16 cellular contexts compared by ENCODE assay signal in the genomic region with DNA sequence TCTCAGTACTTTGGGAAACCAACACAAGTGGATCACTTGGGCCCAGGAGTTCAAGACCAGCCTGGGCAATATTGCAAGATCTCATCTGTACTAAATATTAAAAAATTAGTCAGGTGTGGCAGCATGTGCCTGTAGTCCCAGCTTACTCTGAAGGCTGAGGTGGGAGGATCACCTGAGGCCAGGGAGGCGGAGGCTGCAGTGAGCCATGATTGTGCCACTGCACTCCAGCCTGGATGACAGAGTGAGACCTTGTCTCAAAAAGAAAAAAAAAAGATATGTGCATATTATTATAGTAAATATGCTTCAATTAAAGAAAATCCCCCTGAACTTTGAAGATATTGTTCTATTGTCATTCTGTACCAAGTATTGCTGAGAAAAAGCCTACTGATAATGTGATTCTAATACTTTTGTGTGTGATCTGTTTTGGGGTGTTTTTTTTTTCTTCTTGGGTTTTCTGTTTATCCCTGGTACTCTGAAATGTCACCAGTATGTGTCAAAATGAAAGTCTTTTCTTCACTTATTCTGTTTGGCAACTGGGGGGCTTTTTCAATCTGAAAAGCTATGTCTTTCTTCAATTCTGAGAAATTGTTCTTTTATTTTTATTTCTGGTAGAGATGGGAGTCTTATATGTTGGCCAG. TPM values are rescaled to one million over a fixed set of nuclear protein-coding genes. Genes with fewer than 3 reads are reported as not detected.
DNase-seq lines count a peak whose midpoint lies in the region; ATAC-seq, FAIRE-seq and TF ChIP-seq lines count a peak whose summit lies in the region.
"Had no signal": no experiment of that assay in that cellular context is flagged by ENCODE, and none has a peak within 500 bp of the region (broad histone marks: within the 10 kb centered on the region; RNA-seq: fewer than 3 reads in every experiment).

No MANE protein-coding gene starts in this region.

- H3K79me2 ChIP-seq in GM12878 (ENCODE audit: control insufficient read depth, insufficient read depth, low read length), result peaks cover 5% of the 10 kb centered on the region
- H3K79me2 ChIP-seq in PC-3 (ENCODE audit: low read length), result no peaks in the 10 kb centered on the region

- H3K9me3 Mint-ChIP-seq in activated naive CD4-positive, alpha-beta T cell treated with anti-CD3 and anti-CD28 coated beads, Interleukin-2, amount 50 U/mL, for 72 hours, result peaks cover 7 to 15% of the 10 kb centered on the region in 2 donors

- no peak for DNase-seq in activated CD4-positive, CD25-positive, alpha-beta regulatory T cell (lab: John Stamatoyannopoulos, UW)
- no peak for DNase-seq in activated naive CD4-positive, alpha-beta T cell treated with anti-CD3 and anti-CD28 coated beads, Interleukin-2, amount 50 U/mL, for 72 hours (ENCODE audit: low spot score in 2 of 2)
- no peak for DNase-seq in activated naive CD4-positive, alpha-beta T cell treated with anti-CD3 and anti-CD28 coated beads, Interleukin-2, amount 50 U/mL, for 16 hours
- DNase-seq in GM12878 (ENCODE audit: low read depth, low spot score) (no peak), PC-3 (no peak)
- DNase-seq: CD4-positive, alpha-beta memory T cell; DMS79; NCI-H1105 treated with DMSO at 0.1 percent for 48 hours; NCI-H187; NCI-H69 had no signal

- peaks cover 17% of the 10 kb centered on the region for H3K4me1 ChIP-seq in GM12878 (ENCODE audit: control insufficient read depth, insufficient read depth, low read length)
- peaks cover 6% of the 10 kb centered on the region; the same call in 1 of the 2 replicates for H3K4me1 ChIP-seq in PC-3 (ENCODE audit: insufficient read depth, low read length)

- H2AFZ ChIP-seq in GM12878 (ENCODE audit: control insufficient read depth, low read depth, low read length) (no peak overlapping the region), PC-3 (ENCODE audit: low read length) (no peak overlapping the region)
- H2AFZ ChIP-seq: GM23338 had no signal

- intact Hi-C loops in GM12878 (cut with micrococcal nuclease; ENCODE audit: unreplicated experiment) (no loop called here), PC-3 (cut with micrococcal nuclease) (no loop called here)

- no TSS peak for BruUV-seq in GM12878 (replicated peaks; lab: Mats Ljungman, UMichigan)
- BruUV-seq in PC-3 (replicated peaks; lab: Mats Ljungman, UMichigan), result no TSS peak

- H3K4me2 ChIP-seq in GM12878 (ENCODE audit: control insufficient read depth, insufficient read depth) (no peak overlapping the region), PC-3 (ENCODE audit: low read length) (no peak overlapping the region)
- H3K4me2 ChIP-seq: GM23338 had no signal

- 92% methylated on average over 1 of the region's 1 CpG for WGBS in GM12878 (ENCODE audit: insufficient coverage, insufficient replicate concordance, low lambda C conversion rate, missing lambda C conversion rate)

- RAD21 ChIA-PET in GM12878 (lab: Charles Lee; ENCODE audit: unreplicated experiment), result interaction anchor here (0.7 to 1.8 kb wide), 5 partner anchors 10 to 41 kb away, joined by 3 to 9 read pairs (median 4); partner anchors contain the start of gene NEURL3

- no peaks in the 10 kb centered on the region for H3K27me3 ChIP-seq in GM12878 (replicated peaks in 1 of 2; ENCODE audit: control insufficient read depth in 2 of 2, insufficient read depth in 2 of 2, low read length in 1 of 2)
- H3K27me3 ChIP-seq in PC-3 (ENCODE audit: low read length), result no peaks in the 10 kb centered on the region

- no peak for TF ChIP-seq POLR2A in GM12878 (IDR thresholded peaks at IDR 0.05; ENCODE audit: low read depth, low read length)

- in situ Hi-C loops in GM12878 (cut with MboI), result no loop called here

- H3K9me2 ChIP-seq in PC-3 (replicated peaks; ENCODE audit: low read length), result no peaks in the 10 kb centered on the region

- H3K36me3 ChIP-seq in GM12878 (ENCODE audit: control insufficient read depth in 2 of 2, insufficient read depth in 2 of 2, low read length in 1 of 2), result no peaks in the 10 kb centered on the region
- no peaks in the 10 kb centered on the region for H3K36me3 ChIP-seq in PC-3 (ENCODE audit: low read depth, low read length)

- no peaks in the 10 kb centered on the region for H3F3A ChIP-seq in PC-3 (ENCODE audit: low read length, unreplicated experiment)

- TF ChIP-seq CTCF in GM12878 (IDR thresholded peaks at IDR 0.05 in 2 of 3, conservative IDR thresholded peaks at IDR 0.05 in 1 of 3; ENCODE audit: control insufficient read depth in 2 of 3, extremely low read depth in 1 of 3, insufficient read depth in 1 of 3, low read depth in 3 of 3, low read length in 3 of 3) (no peak), PC-3 (conservative IDR thresholded peaks at IDR 0.05; ENCODE audit: low read depth, low read length) (no peak)

- TF ChIP-seq RAD21 in GM12878 (IDR thresholded peaks at IDR 0.05; ENCODE audit: insufficient read depth, low read depth, low read length), result no peak

- H3K9me3 ChIP-seq in GM12878 (replicated peaks; ENCODE audit: control insufficient read depth, insufficient read depth, low read length) (peaks cover 6% of the 10 kb centered on the region; the same call in 2 of the 3 replicates), PC-3 (ENCODE audit: low read length) (no peaks in the 10 kb centered on the region)

- H3K27ac Mint-ChIP-seq in activated naive CD4-positive, alpha-beta T cell treated with anti-CD3 and anti-CD28 coated beads, Interleukin-2, amount 50 U/mL, for 72 hours, result peak overlapping the region; percentile 48 to 77
- H3K27ac Mint-ChIP-seq: GM23338 had no signal

- SMC1A ChIA-PET in GM12878 (lab: Charles Lee; ENCODE audit: uncharacterized antibody, unreplicated experiment), result interaction anchor here (0.7 to 2.1 kb wide), 5 partner anchors 10 to 85 kb away, joined by 3 to 8 read pairs (median 3); partner anchors contain the start of gene NEURL3

- peaks cover 20 to 38% of the 10 kb centered on the region in 2 donors for H3K36me3 Mint-ChIP-seq in activated naive CD4-positive, alpha-beta T cell treated with anti-CD3 and anti-CD28 coated beads, Interleukin-2, amount 50 U/mL, for 72 hours

- no peak overlapping the region for H3K27ac ChIP-seq in GM12878 (ENCODE audit: control insufficient read depth, insufficient read depth)
- H3K27ac ChIP-seq in PC-3 (ENCODE audit: low read length), result no peak overlapping the region
- H3K27ac ChIP-seq: 22Rv1 had no signal

- CTCF ChIA-PET in GM12878 (lab: Yijun Ruan, JAX) (interaction anchor here (0.8 to 3.8 kb wide), 8 partner anchors 11 to 87 kb away, joined by 3 to 15 read pairs (median 6); partner anchors contain the start of gene NEURL3), PC-3 (lab: Charles Lee) (no interaction called here)

- H3K4me3 ChIP-seq in GM12878 (no peak overlapping the region), PC-3 (ENCODE audit: low read length) (no peak overlapping the region)
- H3K4me3 ChIP-seq: GM23338 had no signal

- FAIRE-seq in GM12878 (lab: Jason Lieb, UNC), result no peak

- POLR2A ChIA-PET in GM12878 (lab: Charles Lee), result interaction anchor here (1.0 to 1.1 kb wide), 3 partner anchors 12 to 36 kb away, joined by 3 to 4 read pairs (median 4); partner anchors contain the start of gene NEURL3
- POLR2A ChIA-PET in PC-3 (lab: Charles Lee; ENCODE audit: unreplicated experiment), result no interaction called here

- H4K20me1 ChIP-seq in GM12878 (ENCODE audit: control insufficient read depth, insufficient read depth), result no peaks in the 10 kb centered on the region
- H4K20me1 ChIP-seq in PC-3 (ENCODE audit: low read length), result no peaks in the 10 kb centered on the region

- no peak for TF ChIP-seq EP300 in GM12878 (IDR thresholded peaks at IDR 0.05; ENCODE audit: borderline replicate concordance in 1 of 2, control insufficient read depth in 1 of 2, low read depth in 2 of 2, low read length in 2 of 2)

- ATAC-seq in activated CD4-positive, CD25-positive, alpha-beta regulatory T cell treated with anti-CD3 and anti-CD28 coated beads, Interleukin-2, amount 50 U/mL, for 24 hours, result peak; percentile 62 to 69
- ATAC-seq in activated naive CD4-positive, alpha-beta T cell treated with anti-CD3 and anti-CD28 coated beads, Interleukin-2, amount 50 U/mL, for 72 hours, result peak; percentile 26 to 74
- ATAC-seq in GM12878 (peak; percentile 39), HG03457 (IDR thresholded peaks at IDR 0.05; ENCODE audit: unreplicated experiment) (no peak), PC-3 (no peak), HG02938 (IDR thresholded peaks at IDR 0.05; ENCODE audit: unreplicated experiment) (no peak)
- ATAC-seq: GM23338 had no signal

- no peak overlapping the region for H3K9ac ChIP-seq in GM12878 (ENCODE audit: control insufficient read depth, insufficient read depth, low read length)
- H3K9ac ChIP-seq in PC-3 (ENCODE audit: low read length), result no peak overlapping the region

RNA-seq across cellular contexts. Expression of gene NEURL3, which starts 13.2 kb away (rescaled TPM):
- total RNA-seq in activated naive CD4-positive, alpha-beta T cell treated with anti-CD3 and anti-CD28 coated beads, Interleukin-2, amount 50 U/mL, for 72 hours, result 1 to 10 TPM in 1 of 2 donors, under 1 TPM in 1; 0.14 to 2.2 TPM
- total RNA-seq in GM12878 (2013; cell fraction: nucleolus; rRNA removed), result 2.2 and 2.9 TPM in 2 replicates
- total RNA-seq in GM12878 (2014; rRNA removed) (0.85 and 0.98 TPM in 2 replicates), GM12878 (2014; rRNA removed; fragmentation: Illumina TruSeq; extraction: Trizol) (0.09 and 0.31 TPM in 2 replicates), GM12878 (2021) (0.44 and 0.72 TPM in 2 replicates), PC-3 (2014; rRNA removed) (0.18 and 0.40 TPM in 2 replicates)
- polyA plus RNA-seq in GM12878 (2011; ENCODE audit: low read depth), result 0.16 TPM
- polyA plus RNA-seq in GM12878 (2011; rRNA removed) (4.4 and 6.3 TPM in 2 replicates), GM12878 (2014; fragmentation: Illumina TruSeq; extraction: Trizol) (0.10 TPM in 1 of 2 replicates, not detected in the other), GM12878 (2014; fragmentation: Nextera tagmentation; extraction: Ambion mirVana) (under 1 TPM; 0.03 to 0.07 TPM), GM12878 (2014; rRNA removed) (0.39 and 0.51 TPM in 2 replicates), GM12878 (2016; fragmentation: Nextera tagmentation; extraction: Ambion mirVana) (under 1 TPM; 0.55 to 0.79 TPM)
- 6.6 and 7.9 TPM in 2 replicates for polyA plus RNA-seq in GM12878 (2011; cell fraction: cytosol; rRNA removed)
- polyA plus RNA-seq in GM12878 (2011; cell fraction: nucleus; rRNA removed), result 7.3 and 12.0 TPM in 2 replicates
- polyA plus RNA-seq in GM12878 (2012), result 0.42 and 0.72 TPM in 2 replicates
- polyA minus RNA-seq in GM12878 (2011; rRNA and poly(A)+ RNA removed), result 1.9 and 2.2 TPM in 2 replicates
- 0.52 and 1.2 TPM in 2 replicates for polyA minus RNA-seq in GM12878 (2011; cell fraction: cytosol; rRNA and poly(A)+ RNA removed)
- 0.96 and 1.3 TPM in 2 replicates for polyA minus RNA-seq in GM12878 (2011; cell fraction: nucleus; rRNA and poly(A)+ RNA removed)
- total RNA-seq: GM23338 had no signal
- polyA plus RNA-seq: BJ; CD4-positive, alpha-beta memory T cell had no signal

RNA-seq across cellular contexts. Expression of gene ARID5A, which starts 44.6 kb away (rescaled TPM):
- 100 to 1,000 TPM in 1 of 2 donors, 10 to 100 TPM in 1; 51.5 to 348 TPM for total RNA-seq in activated naive CD4-positive, alpha-beta T cell treated with anti-CD3 and anti-CD28 coated beads, Interleukin-2, amount 50 U/mL, for 72 hours
- total RNA-seq in GM12878 (2013; cell fraction: nucleolus; rRNA removed), result 85.2 and 91.3 TPM in 2 replicates
- 46.2 and 46.8 TPM in 2 replicates for total RNA-seq in GM12878 (2014; rRNA removed)
- 22.2 and 25.3 TPM in 2 replicates for total RNA-seq in GM12878 (2014; rRNA removed; fragmentation: Illumina TruSeq; extraction: Trizol)
- 82.7 and 87.9 TPM in 2 replicates for total RNA-seq in GM12878 (2021)
- polyA plus RNA-seq in GM12878 (2011; ENCODE audit: low read depth), result 16.0 TPM
- 13.3 and 28.5 TPM in 2 replicates for polyA plus RNA-seq in GM12878 (2011; rRNA removed)
- polyA plus RNA-seq in GM12878 (2011; cell fraction: cytosol; rRNA removed), result 39.3 and 54.4 TPM in 2 replicates
- 160 and 161 TPM in 2 replicates for polyA plus RNA-seq in GM12878 (2011; cell fraction: nucleus; rRNA removed)
- polyA plus RNA-seq in GM12878 (2012), result 47.3 and 50.2 TPM in 2 replicates
- 3.1 and 18.1 TPM in 2 replicates for polyA plus RNA-seq in GM12878 (2014; fragmentation: Illumina TruSeq; extraction: Trizol)
- 1 to 10 TPM in 1 of 2 experiments, under 1 TPM in 1; 0.76 to 3.8 TPM for polyA plus RNA-seq in GM12878 (2014; fragmentation: Nextera tagmentation; extraction: Ambion mirVana)
- 79.3 and 83.3 TPM in 2 replicates for polyA plus RNA-seq in GM12878 (2014; rRNA removed)
- polyA plus RNA-seq in GM12878 (2016; fragmentation: Nextera tagmentation; extraction: Ambion mirVana), result 10 to 100 TPM; 76.2 to 87.1 TPM
- polyA minus RNA-seq in GM12878 (2011; rRNA and poly(A)+ RNA removed), result 12.7 and 34.9 TPM in 2 replicates
- 26.1 and 28.5 TPM in 2 replicates for polyA minus RNA-seq in GM12878 (2011; cell fraction: cytosol; rRNA and poly(A)+ RNA removed)
- 22.6 and 34.3 TPM in 2 replicates for polyA minus RNA-seq in GM12878 (2011; cell fraction: nucleus; rRNA and poly(A)+ RNA removed)
- 6.1 and 8.2 TPM in 2 replicates for total RNA-seq in PC-3 (2014; rRNA removed)

Comparison
In these comparisons a context has a peak if more than half of its experiments do, and no peak if none do; other contexts are left out.
1. ATAC-seq: peak in activated CD4-positive, CD25-positive, alpha-beta regulatory T cell treated with anti-CD3 and anti-CD28 coated beads, Interleukin-2, amount 50 U/mL, for 24 hours (2 of 2), activated naive CD4-positive, alpha-beta T cell treated with anti-CD3 and anti-CD28 coated beads, Interleukin-2, amount 50 U/mL, for 72 hours (2 of 2) and GM12878 (single experiment); none in HG03457 (single experiment), PC-3 (single experiment) and HG02938 (single experiment).